In genomic region chr1:172449585-172450523, GRCh38 we compare ENCODE assay signal across 9 cellular contexts. TPM values are rescaled to one million over a fixed set of nuclear protein-coding genes. Genes with fewer than 3 reads are reported as not detected.
DNase-seq lines count a peak whose midpoint lies in the region; ATAC-seq and TF ChIP-seq lines count a peak whose summit lies in the region.
"Had no signal": no experiment of that assay in that cellular context is flagged by ENCODE, and none has a peak within 500 bp of the region (broad histone marks: within the 10 kb centered on the region; RNA-seq: fewer than 3 reads in every experiment).

No MANE protein-coding gene starts in this region.

- no peak overlapping the region for H3K27ac ChIP-seq in muscle layer of colon (ENCODE audit: low read depth, low read length)

- DNase-seq in BJ (ENCODE audit: low read depth) = no peak
- peak; percentile 67 for DNase-seq in NCI-H2107 treated with DMSO at 0.1 percent for 48 hours (lab: John Stamatoyannopoulos, UW; ENCODE audit: unreplicated experiment)
- DNase-seq in activated B cell treated with CpG ODN at 0.5 μM for 24 hours = no peak
- DNase-seq in NCI-H187 treated with DMSO at 0.1 percent for 48 hours (lab: John Stamatoyannopoulos, UW) = no peak

- no peaks in the 10 kb centered on the region for H3K9me3 ChIP-seq in muscle layer of colon (ENCODE audit: low read length)

- CTCF ChIA-PET in BJ (lab: Yijun Ruan, JAX) = interaction anchor here (0.6 to 4.8 kb wide), 18 partner anchors 10 to 1396 kb away, joined by 3 to 36 read pairs (median 4); no protein-coding TSS in a partner anchor
- CTCF ChIA-PET in activated B cell treated with CpG ODN at 0.5 μM for 24 hours (lab: Charles Lee) = interaction anchor here (0.9 to 3.6 kb wide), 4 partner anchors 41 to 360 kb away, joined by 3 to 21 read pairs (median 4); no protein-coding TSS in a partner anchor

- H3K4me3 Mint-ChIP-seq in activated B cell treated with CpG ODN at 0.5 μM for 24 hours = no peak overlapping the region

- TF ChIP-seq CTCF in BJ (IDR thresholded peaks at IDR 0.05; ENCODE audit: insufficient read depth, low read depth, low read length) = peak; percentile 87
- no peak for TF ChIP-seq CTCF in activated B cell treated with CpG ODN at 0.5 μM for 24 hours (IDR thresholded peaks at IDR 0.05)

- ATAC-seq in GM18498 (IDR thresholded peaks at IDR 0.05; ENCODE audit: unreplicated experiment) = peak; percentile 94
- peak; percentile 86 for ATAC-seq in HG02763 (IDR thresholded peaks at IDR 0.05; ENCODE audit: unreplicated experiment)
- peak; percentile 98 for ATAC-seq in activated B cell treated with CpG ODN at 0.5 μM for 24 hours (ENCODE audit: low read depth)
- peak; percentile 66 for ATAC-seq in esophagus mucosa

- POLR2A ChIA-PET in BJ (lab: Charles Lee) = no interaction called here
- POLR2A ChIA-PET in activated B cell treated with CpG ODN at 0.5 μM for 24 hours (lab: Charles Lee) = no interaction called here

- no peaks in the 10 kb centered on the region for H3K4me1 ChIP-seq in muscle layer of colon (ENCODE audit: insufficient read depth, low read length)

- H3K27me3 Mint-ChIP-seq in activated B cell treated with CpG ODN at 0.5 μM for 24 hours = no peaks in the 10 kb centered on the region

- H3K4me1 Mint-ChIP-seq in activated B cell treated with CpG ODN at 0.5 μM for 24 hours = no peaks in the 10 kb centered on the region

- H3K36me3 ChIP-seq in BJ (ENCODE audit: control insufficient read depth, insufficient read depth, low read length) = no peaks in the 10 kb centered on the region
- no peaks in the 10 kb centered on the region for H3K36me3 ChIP-seq in muscle layer of colon (ENCODE audit: insufficient read depth, low read length)

- H3K27me3 ChIP-seq in BJ (ENCODE audit: control insufficient read depth, insufficient read depth, low read length) = no peaks in the 10 kb centered on the region
- H3K27me3 ChIP-seq in muscle layer of colon (ENCODE audit: control insufficient read depth in 1 of 2, insufficient read depth in 2 of 2, low read length in 2 of 2) = no peaks in the 10 kb centered on the region

- H3K36me3 Mint-ChIP-seq in activated B cell treated with CpG ODN at 0.5 μM for 24 hours (ENCODE audit: low read depth) = no peaks in the 10 kb centered on the region

- H3K27ac Mint-ChIP-seq in activated B cell treated with CpG ODN at 0.5 μM for 24 hours = no peak overlapping the region

- no peaks in the 10 kb centered on the region for H3K9me3 Mint-ChIP-seq in activated B cell treated with CpG ODN at 0.5 μM for 24 hours

- H3K9ac ChIP-seq in muscle layer of colon (ENCODE audit: low read length) = no peak overlapping the region

- intact Hi-C loops in activated B cell treated with CpG ODN at 0.5 μM for 24 hours (cut with micrococcal nuclease) = loop anchor here (1.0 kb wide), 1 partner anchor 269 kb away; no protein-coding TSS in a partner anchor

- H3K4me3 ChIP-seq in BJ (ENCODE audit: low read depth, low read length) (no peak overlapping the region), muscle layer of colon (ENCODE audit: low read depth in 1 of 2, low read length in 2 of 2) (peak overlapping the region; percentile 15 to 21)

RNA-seq across cellular contexts. Expression of gene PIGC, which starts 6.0 kb away (rescaled TPM):
- 20.7 and 24.4 TPM in 2 replicates for polyA plus RNA-seq in BJ (2011; rRNA removed)
- 15.4 and 18.7 TPM in 2 replicates for polyA minus RNA-seq in BJ (2011; rRNA and poly(A)+ RNA removed)
- 24.2 TPM in 2 replicates for total RNA-seq in activated B cell treated with CpG ODN at 0.5 μM for 24 hours
- 11.7 TPM for total RNA-seq in esophagus mucosa

RNA-seq across cellular contexts. Expression of gene C1orf105, which starts 29.4 kb away (rescaled TPM):
- not detected in 2 replicates for polyA plus RNA-seq in BJ (2011; rRNA removed)
- polyA minus RNA-seq in BJ (2011; rRNA and poly(A)+ RNA removed) = not detected in 2 replicates
- total RNA-seq in activated B cell treated with CpG ODN at 0.5 μM for 24 hours = not detected in 2 replicates
- total RNA-seq in esophagus mucosa = not detected
- total RNA-seq: T-helper 2 cell treated with Interferon-gamma antibody and Interleukin-4, amounts not matched to agents 100 ng/mL and 5 ng/mL, for 36 hours had no signal
